ENCODE assay signal across 1 cellular context in genomic region chr11:85717360-85717927, GRCh38.
TF ChIP-seq lines count a peak whose summit lies in the region.

No MANE protein-coding gene starts in this region.

TF ChIP-seq in SK-N-SH, 30 proteins besides CTCF, POLR2A, EP300 and RAD21 (continued from another document):
- TF ChIP-seq MAX (IDR thresholded peaks at IDR 0.05; ENCODE audit: low read depth), result no peak
- no peak for TF ChIP-seq TAF1 (IDR thresholded peaks at IDR 0.05; ENCODE audit: borderline replicate concordance, low read depth, low read length)
- no peak for TF ChIP-seq SIN3A (IDR thresholded peaks at IDR 0.05; ENCODE audit: borderline replicate concordance, low read depth, low read length)
- no peak for TF ChIP-seq ELF1 (IDR thresholded peaks at IDR 0.05)
TF ChIP-seq in SK-N-SH: peak in this region for 0.
